ENCODE assay signal across 1 cellular context in genomic region chr17:2929881-2930533, GRCh38.
TF ChIP-seq lines count a peak whose summit lies in the region.

No MANE protein-coding gene starts in this region.

TF ChIP-seq in HEK293, 187 proteins besides CTCF, POLR2A, EP300 and RAD21 (continued from another document):
- no peak for TF ChIP-seq GLIS2 (tag by site-specific recombination; IDR thresholded peaks at IDR 0.05)
- TF ChIP-seq PATZ1 (tag by site-specific recombination; IDR thresholded peaks at IDR 0.05) = 0 out of 2 replicates have a peak, but pooled peaks have one; percentile 16
- no peak for TF ChIP-seq PRDM1 (tag by site-specific recombination; IDR thresholded peaks at IDR 0.05)
- no peak for TF ChIP-seq ZNF677 (tag by site-specific recombination; IDR thresholded peaks at IDR 0.05)
- TF ChIP-seq ZXDB (tag by site-specific recombination; IDR thresholded peaks at IDR 0.05) = no peak
- 0 out of 2 replicates have a peak, but pooled peaks have one; percentile 24 for TF ChIP-seq KLF10 (tag by site-specific recombination; IDR thresholded peaks at IDR 0.05)
- TF ChIP-seq ZNF518A (tag by site-specific recombination; conservative IDR thresholded peaks at IDR 0.05; ENCODE audit: low read depth) = no peak
- TF ChIP-seq KLF9 (tag by site-specific recombination; IDR thresholded peaks at IDR 0.05; ENCODE audit: low read depth) = peak; percentile 63
- TF ChIP-seq ZNF184 (tag by site-specific recombination; IDR thresholded peaks at IDR 0.05) = no peak
- no peak for TF ChIP-seq OSR2 (tag by site-specific recombination; IDR thresholded peaks at IDR 0.05)
- TF ChIP-seq ZNF132 (tag by site-specific recombination; IDR thresholded peaks at IDR 0.05; ENCODE audit: borderline replicate concordance) = no peak
- TF ChIP-seq ZNF24 (tag by site-specific recombination; IDR thresholded peaks at IDR 0.05) = no peak
- TF ChIP-seq ZNF10 (tag by site-specific recombination; IDR thresholded peaks at IDR 0.05) = no peak
- no peak for TF ChIP-seq KLF1 (tag by site-specific recombination; IDR thresholded peaks at IDR 0.05)
- no peak for TF ChIP-seq HOXA7 (CRISPR knock-in tag; IDR thresholded peaks at IDR 0.05; ENCODE audit: borderline replicate concordance)
- TF ChIP-seq ZNF140 (tag by site-specific recombination; IDR thresholded peaks at IDR 0.05) = no peak
- no peak for TF ChIP-seq ZNF433 (tag by site-specific recombination; IDR thresholded peaks at IDR 0.05; ENCODE audit: low read depth)
- no peak for TF ChIP-seq BCL11B (tag by site-specific recombination; IDR thresholded peaks at IDR 0.05; ENCODE audit: low read depth)
- TF ChIP-seq ZBTB17 (tag by site-specific recombination; IDR thresholded peaks at IDR 0.05) = 0 out of 2 replicates have a peak, but pooled peaks have one; percentile 16
- no peak for TF ChIP-seq ZNF621 (tag by site-specific recombination; IDR thresholded peaks at IDR 0.05)
- TF ChIP-seq ZFP69B (tag by site-specific recombination; IDR thresholded peaks at IDR 0.05) = no peak
- TF ChIP-seq, protein P1, sequence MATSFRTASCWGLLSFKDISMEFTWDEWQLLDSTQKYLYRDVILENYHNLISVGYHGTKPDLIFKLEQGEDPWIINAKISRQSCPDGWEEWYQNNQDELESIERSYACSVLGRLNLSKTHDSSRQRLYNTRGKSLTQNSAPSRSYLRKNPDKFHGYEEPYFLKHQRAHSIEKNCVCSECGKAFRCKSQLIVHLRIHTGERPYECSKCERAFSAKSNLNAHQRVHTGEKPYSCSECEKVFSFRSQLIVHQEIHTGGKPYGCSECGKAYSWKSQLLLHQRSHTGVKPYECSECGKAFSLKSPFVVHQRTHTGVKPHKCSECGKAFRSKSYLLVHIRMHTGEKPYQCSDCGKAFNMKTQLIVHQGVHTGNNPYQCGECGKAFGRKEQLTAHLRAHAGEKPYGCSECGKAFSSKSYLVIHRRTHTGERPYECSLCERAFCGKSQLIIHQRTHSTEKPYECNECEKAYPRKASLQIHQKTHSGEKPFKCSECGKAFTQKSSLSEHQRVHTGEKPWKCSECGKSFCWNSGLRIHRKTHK (tag by site-specific recombination; IDR thresholded peaks at IDR 0.05) = no peak
- no peak for TF ChIP-seq ZNF266 (tag by site-specific recombination; IDR thresholded peaks at IDR 0.05; ENCODE audit: low read depth)
- TF ChIP-seq ZNF76 (tag by site-specific recombination; IDR thresholded peaks at IDR 0.05; ENCODE audit: borderline replicate concordance, low read depth) = no peak
- no peak for TF ChIP-seq ZNF585B (tag by site-specific recombination; IDR thresholded peaks at IDR 0.05)
- TF ChIP-seq ZNF221 (tag by site-specific recombination; IDR thresholded peaks at IDR 0.05; ENCODE audit: borderline replicate concordance) = no peak
- TF ChIP-seq AEBP2 (tag by site-specific recombination; IDR thresholded peaks at IDR 0.05; ENCODE audit: borderline replicate concordance) = no peak
- TF ChIP-seq ZNF529 (tag by site-specific recombination; IDR thresholded peaks at IDR 0.05; ENCODE audit: insufficient replicate concordance) = no peak
- TF ChIP-seq SCRT2 (tag by site-specific recombination; IDR thresholded peaks at IDR 0.05) = no peak
- TF ChIP-seq SALL2 (tag by site-specific recombination; IDR thresholded peaks at IDR 0.05; ENCODE audit: borderline replicate concordance) = no peak
- TF ChIP-seq ZNF169 (tag by site-specific recombination; IDR thresholded peaks at IDR 0.05) = no peak
- no peak for TF ChIP-seq ZNF404 (tag by site-specific recombination; IDR thresholded peaks at IDR 0.05)
- TF ChIP-seq ZNF654 (tag by site-specific recombination; IDR thresholded peaks at IDR 0.05; ENCODE audit: low read depth) = peak; percentile 40
- TF ChIP-seq, protein P2, sequence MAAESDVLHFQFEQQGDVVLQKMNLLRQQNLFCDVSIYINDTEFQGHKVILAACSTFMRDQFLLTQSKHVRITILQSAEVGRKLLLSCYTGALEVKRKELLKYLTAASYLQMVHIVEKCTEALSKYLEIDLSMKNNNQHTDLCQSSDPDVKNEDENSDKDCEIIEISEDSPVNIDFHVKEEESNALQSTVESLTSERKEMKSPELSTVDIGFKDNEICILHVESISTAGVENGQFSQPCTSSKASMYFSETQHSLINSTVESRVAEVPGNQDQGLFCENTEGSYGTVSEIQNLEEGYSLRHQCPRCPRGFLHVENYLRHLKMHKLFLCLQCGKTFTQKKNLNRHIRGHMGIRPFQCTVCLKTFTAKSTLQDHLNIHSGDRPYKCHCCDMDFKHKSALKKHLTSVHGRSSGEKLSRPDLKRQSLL (tag by site-specific recombination; IDR thresholded peaks at IDR 0.05) = no peak
- TF ChIP-seq ZNF157 (tag by site-specific recombination; IDR thresholded peaks at IDR 0.05) = no peak
- no peak for TF ChIP-seq GLIS1 (tag by site-specific recombination; IDR thresholded peaks at IDR 0.05)
- no peak for TF ChIP-seq HOXD13 (CRISPR knock-in tag; IDR thresholded peaks at IDR 0.05; ENCODE audit: borderline replicate concordance)
- TF ChIP-seq KLF17 (tag by site-specific recombination; IDR thresholded peaks at IDR 0.05) = no peak
- TF ChIP-seq IKZF3 (tag by site-specific recombination; IDR thresholded peaks at IDR 0.05) = 0 out of 2 replicates have a peak, but pooled peaks have one; percentile 28
- TF ChIP-seq ZNF248 (tag by site-specific recombination; IDR thresholded peaks at IDR 0.05) = no peak
- no peak for TF ChIP-seq ZBTB20 (tag by site-specific recombination; IDR thresholded peaks at IDR 0.05)
